In genomic region chr5:90528704-90529233, GRCh38 we compare ENCODE assay signal across 1 cellular context.
TF ChIP-seq lines count a peak whose summit lies in the region.

No MANE protein-coding gene starts in this region.

TF ChIP-seq in A549, 52 proteins besides CTCF, POLR2A, EP300 and RAD21 (continued from another document):
- TF ChIP-seq REST (IDR thresholded peaks at IDR 0.05) = no peak
- no peak for TF ChIP-seq ZSCAN20 (CRISPR knock-in tag; IDR thresholded peaks at IDR 0.05)
- no peak for TF ChIP-seq TP53 (CRISPR knock-in tag; IDR thresholded peaks at IDR 0.05)
- no peak for TF ChIP-seq HOXB5 (CRISPR knock-in tag; IDR thresholded peaks at IDR 0.05)
- no peak for TF ChIP-seq KDM5A (IDR thresholded peaks at IDR 0.05)
- TF ChIP-seq, protein P1, sequence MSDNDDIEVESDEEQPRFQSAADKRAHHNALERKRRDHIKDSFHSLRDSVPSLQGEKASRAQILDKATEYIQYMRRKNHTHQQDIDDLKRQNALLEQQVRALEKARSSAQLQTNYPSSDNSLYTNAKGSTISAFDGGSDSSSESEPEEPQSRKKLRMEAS (IDR thresholded peaks at IDR 0.05) = no peak
- no peak for TF ChIP-seq JUN (IDR thresholded peaks at IDR 0.05)
- TF ChIP-seq, protein P2, sequence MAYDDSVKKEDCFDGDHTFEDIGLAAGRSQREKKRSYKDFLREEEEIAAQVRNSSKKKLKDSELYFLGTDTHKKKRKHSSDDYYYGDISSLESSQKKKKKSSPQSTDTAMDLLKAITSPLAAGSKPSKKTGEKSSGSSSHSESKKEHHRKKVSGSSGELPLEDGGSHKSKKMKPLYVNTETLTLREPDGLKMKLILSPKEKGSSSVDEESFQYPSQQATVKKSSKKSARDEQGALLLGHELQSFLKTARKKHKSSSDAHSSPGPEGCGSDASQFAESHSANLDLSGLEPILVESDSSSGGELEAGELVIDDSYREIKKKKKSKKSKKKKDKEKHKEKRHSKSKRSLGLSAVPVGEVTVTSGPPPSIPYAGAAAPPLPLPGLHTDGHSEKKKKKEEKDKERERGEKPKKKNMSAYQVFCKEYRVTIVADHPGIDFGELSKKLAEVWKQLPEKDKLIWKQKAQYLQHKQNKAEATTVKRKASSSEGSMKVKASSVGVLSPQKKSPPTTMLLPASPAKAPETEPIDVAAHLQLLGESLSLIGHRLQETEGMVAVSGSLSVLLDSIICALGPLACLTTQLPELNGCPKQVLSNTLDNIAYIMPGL (CRISPR knock-in tag; IDR thresholded peaks at IDR 0.05; ENCODE audit: borderline replicate concordance) = no peak
- no peak for TF ChIP-seq POLR2AphosphoS2 (conservative IDR thresholded peaks at IDR 0.05; ENCODE audit: low read length)
